8 cellular contexts compared by ENCODE assay signal in genomic region chr11:60924906-60925684, GRCh38.
A peak's percentile ranks its signal among the peaks of the same experiment; 100 is the strongest.
DNase-seq lines count a peak whose midpoint lies in the region; ATAC-seq lines count a peak whose summit lies in the region.

No MANE protein-coding gene starts in this region.

- peaks cover 11 to 21% of the 10 kb centered on the region in 2 donors for H3K27me3 ChIP-seq in muscle layer of colon (ENCODE audit: control insufficient read depth in 1 of 2, insufficient read depth in 2 of 2, low read length in 2 of 2)

- H3K9me3 ChIP-seq in muscle layer of colon (ENCODE audit: low read length): peaks cover 2% of the 10 kb centered on the region

- ATAC-seq in HG02981 (IDR thresholded peaks at IDR 0.05; ENCODE audit: unreplicated experiment) (no peak), HG03571 (IDR thresholded peaks at IDR 0.05; ENCODE audit: unreplicated experiment) (no peak)

- peaks cover 14% of the 10 kb centered on the region for H3K4me1 ChIP-seq in muscle layer of colon (ENCODE audit: insufficient read depth, low read length)

- no peak overlapping the region for H3K9ac ChIP-seq in muscle layer of colon (ENCODE audit: low read length)

- peak overlapping the region; percentile 28 to 70 for H3K4me3 ChIP-seq in muscle layer of colon (ENCODE audit: low read depth in 1 of 2, low read length in 2 of 2)

- H3K27ac ChIP-seq in cingulate gyrus (ENCODE audit: low read depth, low read length) (peak overlapping the region; percentile 65), muscle layer of colon (ENCODE audit: low read depth, low read length) (no peak overlapping the region)

- DNase-seq in ELF-1 (ENCODE audit: low read depth, low spot score) (peak; percentile 35), HuH-7.5 (ENCODE audit: low spot score) (peak; percentile 92), GM19240 (ENCODE audit: insufficient read length, low spot score) (no peak), GM19238 (ENCODE audit: insufficient read length, low spot score) (no peak)

- peaks cover 33% of the 10 kb centered on the region for H3K36me3 ChIP-seq in muscle layer of colon (ENCODE audit: insufficient read depth, low read length)

Comparison
In these comparisons a context has a peak if more than half of its experiments do, and no peak if none do; other contexts are left out.
1. DNase-seq: peak in ELF-1 (single experiment) and HuH-7.5 (single experiment); none in GM19240 (single experiment) and GM19238 (single experiment).